In genomic region chr12:132593521-132593920, GRCh38 we compare ENCODE assay signal across 17 cellular contexts. TPM values are rescaled to one million over a fixed set of nuclear protein-coding genes. Genes with fewer than 3 reads are reported as not detected.
DNase-seq lines count a peak whose midpoint lies in the region; ATAC-seq and TF ChIP-seq lines count a peak whose summit lies in the region.
"Had no signal": no experiment of that assay in that cellular context is flagged by ENCODE, and none has a peak within 500 bp of the region (broad histone marks: within the 10 kb centered on the region; RNA-seq: fewer than 3 reads in every experiment).

No MANE protein-coding gene starts in this region.

- H3K36me3 Mint-ChIP-seq in brain (no peaks in the 10 kb centered on the region), WTC11 (no peaks in the 10 kb centered on the region), natural killer cell (no peaks in the 10 kb centered on the region)
- H3K36me3 Mint-ChIP-seq: immature natural killer cell; naive thymus-derived CD8-positive, alpha-beta T cell had no signal

- H3K9me3 Mint-ChIP-seq in brain, result peaks cover 0 to 16% (median 0%) of the 10 kb centered on the region in 5 experiments
- peaks cover 5% of the 10 kb centered on the region for H3K9me3 Mint-ChIP-seq in WTC11
- H3K9me3 Mint-ChIP-seq in natural killer cell, result peaks cover 0 to 2% of the 10 kb centered on the region in 2 donors
- H3K9me3 Mint-ChIP-seq: immature natural killer cell; naive thymus-derived CD8-positive, alpha-beta T cell had no signal

- peaks cover 26% of the 10 kb centered on the region for H3K4me1 Mint-ChIP-seq in brain
- peaks cover 4% of the 10 kb centered on the region; the same call in 1 of the 2 replicates for H3K4me1 Mint-ChIP-seq in WTC11
- peaks cover 17 to 18% of the 10 kb centered on the region in 2 donors for H3K4me1 Mint-ChIP-seq in natural killer cell

- no peak overlapping the region for H3K27ac ChIP-seq in subcutaneous abdominal adipose tissue (ENCODE audit: low read depth, low read length)
- H3K27ac ChIP-seq: upper lobe of right lung had no signal

- TF ChIP-seq CTCF in brain (conservative IDR thresholded peaks at IDR 0.05), result no peak
- no peak for TF ChIP-seq CTCF in mucosa of descending colon (IDR thresholded peaks at IDR 0.05)
- TF ChIP-seq CTCF in WTC11 (IDR thresholded peaks at IDR 0.05), result no peak
- TF ChIP-seq CTCF in natural killer cell (IDR thresholded peaks at IDR 0.05), result no peak

- H3K9me3 ChIP-seq in mucosa of descending colon (no peaks in the 10 kb centered on the region), subcutaneous abdominal adipose tissue (ENCODE audit: control insufficient read depth in 5 of 5, low read length in 5 of 5) (peaks cover 0 to 7% (median 5%) of the 10 kb centered on the region in 5 donors)
- H3K9me3 ChIP-seq: upper lobe of right lung had no signal

- peaks cover 7% of the 10 kb centered on the region for H3K27me3 Mint-ChIP-seq in brain
- peaks cover 91% of the 10 kb centered on the region for H3K27me3 Mint-ChIP-seq in WTC11 (ENCODE audit: low read depth)
- H3K27me3 Mint-ChIP-seq in natural killer cell (ENCODE audit: low read depth in 2 of 2), result peaks cover 7 to 11% of the 10 kb centered on the region in 2 donors

- H3K27ac Mint-ChIP-seq in brain (peak overlapping the region; percentile 77 to 93 (median 82)), WTC11 (no peak overlapping the region), natural killer cell (no peak overlapping the region)

- H3K4me3 Mint-ChIP-seq in brain (peak overlapping the region; percentile 78 to 83 (median 80)), WTC11 (no peak overlapping the region), natural killer cell (no peak overlapping the region)
- H3K4me3 Mint-ChIP-seq: central memory CD8-positive, alpha-beta T cell had no signal

- intact Hi-C loops in mucosa of descending colon (cut with DNase I, micrococcal nuclease) (no loop called here), natural killer cell (cut with micrococcal nuclease) (no loop called here)

- H3K4me3 ChIP-seq in mucosa of descending colon, result peak overlapping the region; percentile 18
- peak overlapping the region in 4 of 5 donors; percentile 11 to 49 (median 24) for H3K4me3 ChIP-seq in subcutaneous abdominal adipose tissue (ENCODE audit: low read depth in 1 of 5, low read length in 5 of 5)
- H3K4me3 ChIP-seq: upper lobe of right lung had no signal

- H3K4me1 ChIP-seq in mucosa of descending colon (ENCODE audit: low read depth) (peaks cover 7% of the 10 kb centered on the region), subcutaneous abdominal adipose tissue (ENCODE audit: control insufficient read depth in 5 of 5, insufficient read depth in 5 of 5, low read length in 5 of 5) (peaks cover 0 to 17% (median 14%) of the 10 kb centered on the region in 5 donors)

- H3K36me3 ChIP-seq in mucosa of descending colon (ENCODE audit: low read depth) (no peaks in the 10 kb centered on the region), subcutaneous abdominal adipose tissue (ENCODE audit: control insufficient read depth in 5 of 5, insufficient read depth in 5 of 5, low read length in 5 of 5) (no peaks in the 10 kb centered on the region)
- H3K36me3 ChIP-seq: upper lobe of right lung had no signal

- ATAC-seq in mucosa of descending colon, result peak; percentile 54
- ATAC-seq in WTC11, result no peak
- no peak for ATAC-seq in natural killer cell

- DNase-seq in NCI-H345 (lab: John Stamatoyannopoulos, UW) (peak; percentile 41), NCI-H345 treated with DMSO at 0.1 percent for 48 hours (lab: John Stamatoyannopoulos, UW; ENCODE audit: unreplicated experiment) (no peak), mucosa of descending colon (peak in 2 of 3 donors; percentile 56 to 62), WTC11 (ENCODE audit: low spot score) (no peak), NCI-H510A (lab: John Stamatoyannopoulos, UW) (no peak), natural killer cell (no peak)
- DNase-seq: activated naive CD4-positive, alpha-beta T cell treated with Interleukin-2 at 50 U/mL for 16 hours; naive thymus-derived CD8-positive, alpha-beta T cell; SIG-M5; stimulated activated CD4-positive, alpha-beta T cell treated with anti-CD3 and anti-CD28 coated beads, Interleukin-12 subunit alpha, Interleukin-12 subunit beta, amount 100 ng/mL, for 4 hours had no signal

- CTCF ChIA-PET in WTC11 (lab: Charles Lee), result interaction anchor here (1.1 to 1.6 kb wide), 3 partner anchors 21 to 179 kb away, joined by 3 read pairs; no protein-coding TSS in a partner anchor

- H3K27me3 ChIP-seq in subcutaneous abdominal adipose tissue (ENCODE audit: control insufficient read depth in 5 of 5, insufficient read depth in 4 of 5, low read length in 5 of 5), result peaks cover 0 to 7% (median 3%) of the 10 kb centered on the region in 5 donors
- H3K27me3 ChIP-seq: upper lobe of right lung had no signal

- no peak overlapping the region for H3K9ac ChIP-seq in subcutaneous abdominal adipose tissue (ENCODE audit: low read length in 5 of 5)

- POLR2A ChIA-PET in WTC11 (lab: Charles Lee), result no interaction called here

TF ChIP-seq in WTC11, 78 proteins besides CTCF, POLR2A, EP300 and RAD21:
- TF ChIP-seq PRDM15 (CRISPR knock-in tag; IDR thresholded peaks at IDR 0.05), result no peak
- TF ChIP-seq ETV6 (CRISPR knock-in tag; IDR thresholded peaks at IDR 0.05), result no peak

RNA-seq across cellular contexts. Expression of gene LRCOL1, which starts 16.9 kb away (rescaled TPM):
- polyA plus RNA-seq in brain (ENCODE audit: insufficient read depth, low read depth, low replicate concordance), result 0.46 TPM
- not detected for total RNA-seq in mucosa of descending colon
- 0.24 TPM in 1 of 3 replicates, not detected in the others for total RNA-seq in WTC11 (2021)
- not detected for total RNA-seq in natural killer cell
- total RNA-seq: M059J; naive thymus-derived CD8-positive, alpha-beta T cell had no signal
- polyA plus RNA-seq: immature natural killer cell; naive thymus-derived CD8-positive, alpha-beta T cell had no signal

RNA-seq across cellular contexts. Expression of gene P2RX2, which starts 25.1 kb away (rescaled TPM):
- not detected for polyA plus RNA-seq in brain (ENCODE audit: insufficient read depth, low read depth, low replicate concordance)
- total RNA-seq in mucosa of descending colon, result 1 to 10 TPM in 1 of 3 donors, under 1 TPM in 2; 0.19 to 1.4 (median 0.32) TPM
- 1.6 to 2.6 TPM (median 2.1 TPM) in 3 replicates for total RNA-seq in WTC11 (2021)
- not detected for total RNA-seq in natural killer cell
- total RNA-seq: M059J; naive thymus-derived CD8-positive, alpha-beta T cell had no signal
- polyA plus RNA-seq: AG04450; immature natural killer cell; naive thymus-derived CD8-positive, alpha-beta T cell had no signal

Comparison
In these comparisons a context has a peak if more than half of its experiments do, and no peak if none do; other contexts are left out.
1. DNase-seq: peak in NCI-H345 (single experiment) and mucosa of descending colon (2 of 3); none in NCI-H345 treated with DMSO at 0.1 percent for 48 hours (single experiment), WTC11 (single experiment), NCI-H510A (single experiment) and natural killer cell (single experiment).
2. H3K27ac Mint-ChIP-seq: peak in brain (5 of 5); none in WTC11 (single experiment) and natural killer cell (0 of 2).
3. H3K4me3 Mint-ChIP-seq: peak in brain (5 of 5); none in WTC11 (single experiment) and natural killer cell (single experiment).